1 cellular context compared by ENCODE assay signal in the genomic region with DNA sequence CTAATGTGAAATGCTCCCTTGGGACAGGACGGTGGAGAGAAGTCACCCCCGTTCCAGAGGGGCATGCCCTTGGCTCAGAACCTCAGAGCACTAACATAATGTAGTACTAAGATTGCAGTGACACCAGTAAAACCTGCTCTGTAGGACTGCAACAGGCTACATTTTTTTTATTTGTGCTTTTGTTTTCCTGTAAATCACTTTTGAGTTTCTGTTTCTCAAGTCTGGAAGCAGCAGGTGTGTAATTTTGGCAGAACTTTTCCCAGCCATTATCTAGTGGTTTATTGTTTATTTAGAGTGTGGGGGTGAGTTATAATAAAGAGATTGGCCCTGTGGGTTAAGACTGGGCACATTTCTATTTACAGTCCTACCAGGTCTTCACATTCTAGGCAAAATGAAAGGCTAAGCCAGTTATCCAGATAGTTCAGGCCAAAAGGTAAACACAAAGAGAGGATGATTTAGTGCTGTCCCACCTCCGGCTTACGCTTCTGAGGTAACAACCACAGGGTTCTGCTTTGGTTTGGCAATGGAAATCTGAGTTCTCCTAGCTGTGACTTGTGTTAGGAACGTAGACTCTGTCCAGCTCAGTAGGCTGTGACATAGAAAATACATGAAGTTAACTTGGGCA.
TF ChIP-seq lines count a peak whose summit lies in the region.

No MANE protein-coding gene starts in this region.

TF ChIP-seq in HCT116, 20 proteins besides CTCF, POLR2A, EP300 and RAD21 (continued from another document):
- TF ChIP-seq, protein P1, sequence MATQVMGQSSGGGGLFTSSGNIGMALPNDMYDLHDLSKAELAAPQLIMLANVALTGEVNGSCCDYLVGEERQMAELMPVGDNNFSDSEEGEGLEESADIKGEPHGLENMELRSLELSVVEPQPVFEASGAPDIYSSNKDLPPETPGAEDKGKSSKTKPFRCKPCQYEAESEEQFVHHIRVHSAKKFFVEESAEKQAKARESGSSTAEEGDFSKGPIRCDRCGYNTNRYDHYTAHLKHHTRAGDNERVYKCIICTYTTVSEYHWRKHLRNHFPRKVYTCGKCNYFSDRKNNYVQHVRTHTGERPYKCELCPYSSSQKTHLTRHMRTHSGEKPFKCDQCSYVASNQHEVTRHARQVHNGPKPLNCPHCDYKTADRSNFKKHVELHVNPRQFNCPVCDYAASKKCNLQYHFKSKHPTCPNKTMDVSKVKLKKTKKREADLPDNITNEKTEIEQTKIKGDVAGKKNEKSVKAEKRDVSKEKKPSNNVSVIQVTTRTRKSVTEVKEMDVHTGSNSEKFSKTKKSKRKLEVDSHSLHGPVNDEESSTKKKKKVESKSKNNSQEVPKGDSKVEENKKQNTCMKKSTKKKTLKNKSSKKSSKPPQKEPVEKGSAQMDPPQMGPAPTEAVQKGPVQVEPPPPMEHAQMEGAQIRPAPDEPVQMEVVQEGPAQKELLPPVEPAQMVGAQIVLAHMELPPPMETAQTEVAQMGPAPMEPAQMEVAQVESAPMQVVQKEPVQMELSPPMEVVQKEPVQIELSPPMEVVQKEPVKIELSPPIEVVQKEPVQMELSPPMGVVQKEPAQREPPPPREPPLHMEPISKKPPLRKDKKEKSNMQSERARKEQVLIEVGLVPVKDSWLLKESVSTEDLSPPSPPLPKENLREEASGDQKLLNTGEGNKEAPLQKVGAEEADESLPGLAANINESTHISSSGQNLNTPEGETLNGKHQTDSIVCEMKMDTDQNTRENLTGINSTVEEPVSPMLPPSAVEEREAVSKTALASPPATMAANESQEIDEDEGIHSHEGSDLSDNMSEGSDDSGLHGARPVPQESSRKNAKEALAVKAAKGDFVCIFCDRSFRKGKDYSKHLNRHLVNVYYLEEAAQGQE (IDR thresholded peaks at IDR 0.05; ENCODE audit: low read depth), result no peak
